8 cellular contexts compared by ENCODE assay signal in genomic region chr2:12605936-12606335, GRCh38.
"Had no signal": no experiment of that assay in that cellular context is flagged by ENCODE, and none has a peak within 500 bp of the region (broad histone marks: within the 10 kb centered on the region; RNA-seq: fewer than 3 reads in every experiment).

No MANE protein-coding gene starts in this region.

- H3K4me1 Mint-ChIP-seq: stimulated activated memory B cell treated with anti-CD40 and anti-IgM and Interleukin-4, amounts not matched to agents 10 μg/mL and 1 μg/mL and 100 μg/mL, for 72 hours had no signal

- DNase-seq: activated CD4-positive, alpha-beta T cell treated with anti-CD3 and anti-CD28 coated beads, Interleukin-2, amount 50 U/mL, for 4 hours; activated T-cell treated with anti-CD3 and anti-CD28 coated beads, Interleukin-2, amount 50 U/mL, for 1 hour; cortex of kidney; effector CD8-positive, alpha-beta T cell; left ventricle myocardium inferior had no signal

- H3K27ac Mint-ChIP-seq: activated naive CD4-positive, alpha-beta T cell treated with anti-CD3 and anti-CD28 coated beads, Interleukin-2, amount 50 U/mL, for 24 hours; stimulated activated memory B cell treated with anti-CD40 and anti-IgM and Interleukin-4, amounts not matched to agents 10 μg/mL and 1 μg/mL and 100 μg/mL, for 72 hours had no signal

- H3K4me3 Mint-ChIP-seq: activated naive CD4-positive, alpha-beta T cell treated with anti-CD3 and anti-CD28 coated beads, Interleukin-2, amount 50 U/mL, for 24 hours; neural progenitor cell; stimulated activated memory B cell treated with anti-CD40 and anti-IgM and Interleukin-4, amounts not matched to agents 10 μg/mL and 1 μg/mL and 100 μg/mL, for 72 hours had no signal

- ATAC-seq: stimulated activated memory B cell treated with anti-CD40 and anti-IgM and Interleukin-4, amounts not matched to agents 10 μg/mL and 1 μg/mL and 100 μg/mL, for 72 hours had no signal

- H3K9me3 Mint-ChIP-seq: activated naive CD4-positive, alpha-beta T cell treated with anti-CD3 and anti-CD28 coated beads, Interleukin-2, amount 50 U/mL, for 24 hours; neural progenitor cell had no signal

- H3K27me3 Mint-ChIP-seq: activated naive CD4-positive, alpha-beta T cell treated with anti-CD3 and anti-CD28 coated beads, Interleukin-2, amount 50 U/mL, for 24 hours had no signal

- H3K36me3 Mint-ChIP-seq: activated naive CD4-positive, alpha-beta T cell treated with anti-CD3 and anti-CD28 coated beads, Interleukin-2, amount 50 U/mL, for 24 hours; neural progenitor cell; stimulated activated memory B cell treated with anti-CD40 and anti-IgM and Interleukin-4, amounts not matched to agents 10 μg/mL and 1 μg/mL and 100 μg/mL, for 72 hours had no signal
